In the genomic region with DNA sequence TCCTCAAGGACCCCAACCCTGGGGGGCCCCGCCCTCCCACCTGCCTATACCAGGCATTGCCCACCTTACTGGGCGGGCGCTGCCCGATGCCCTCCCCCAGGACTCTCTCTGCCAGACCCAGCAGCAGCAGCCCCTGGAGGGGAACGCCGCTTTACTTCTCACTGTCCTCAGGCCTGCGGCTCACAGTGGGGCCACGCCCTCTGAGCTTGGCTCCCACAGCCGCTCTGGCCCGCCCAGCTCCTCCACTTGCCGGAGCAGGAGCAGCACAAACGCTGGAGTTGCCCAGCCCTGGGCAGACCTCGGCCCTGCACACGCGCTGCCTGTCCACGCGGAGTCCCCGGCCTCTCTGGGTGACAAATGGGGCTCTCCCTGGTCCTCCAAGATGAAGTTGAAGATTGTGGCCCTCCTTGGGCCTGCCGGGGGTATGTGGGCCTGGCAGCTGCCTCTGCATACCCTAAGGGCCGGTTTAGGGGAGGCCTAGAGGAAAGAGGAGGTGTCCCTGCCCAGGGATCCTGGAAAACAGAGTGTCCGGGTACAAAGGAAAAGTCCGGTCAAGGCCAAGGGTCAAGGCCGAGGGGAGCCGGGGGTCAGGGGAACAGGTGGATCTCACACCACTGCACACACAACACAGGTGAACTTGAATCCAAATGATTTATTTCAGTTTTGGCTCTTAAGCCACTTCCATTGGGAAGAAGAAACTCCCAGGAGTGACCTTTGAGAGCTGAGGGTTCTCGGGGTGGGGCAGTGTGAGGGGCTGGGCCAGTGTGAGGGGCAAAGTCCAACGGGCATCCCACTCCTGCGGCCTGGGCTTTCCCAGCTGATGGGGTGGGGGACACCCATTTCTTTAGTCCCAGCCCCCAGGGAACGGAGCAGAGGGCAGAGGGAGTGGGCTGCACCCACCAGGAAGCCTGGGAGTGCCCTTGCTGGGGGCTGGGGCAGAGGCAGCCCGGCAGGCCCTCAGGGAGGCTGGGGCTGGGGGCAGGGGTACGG, we compare ENCODE assay signal across 13 cellular contexts. TPM values are rescaled to one million over a fixed set of nuclear protein-coding genes. Genes with fewer than 3 reads are reported as not detected.
DNase-seq lines count a peak whose midpoint lies in the region; ATAC-seq and TF ChIP-seq lines count a peak whose summit lies in the region.
"Had no signal": no experiment of that assay in that cellular context is flagged by ENCODE, and none has a peak within 500 bp of the region (broad histone marks: within the 10 kb centered on the region; RNA-seq: fewer than 3 reads in every experiment).

No MANE protein-coding gene starts in this region.

- H3K36me3 ChIP-seq in endocrine pancreas (ENCODE audit: control insufficient read depth, insufficient read depth, low read length) (no peaks in the 10 kb centered on the region), lower lobe of right lung (peaks cover 3% of the 10 kb centered on the region)
- H3K36me3 ChIP-seq: MG63 had no signal

- H3K27ac Mint-ChIP-seq in activated T-cell treated with anti-CD3 and anti-CD28 coated beads, Interleukin-2, amount 50 U/mL, for 72 hours: no peak overlapping the region
- H3K27ac Mint-ChIP-seq: dendritic cell treated with granulocyte-macrophage colony-stimulating factor and Interleukin-4, amounts not matched to agents 40 ng/mL and 50 ng/mL, for 4 days had no signal

- intact Hi-C loops in lower lobe of right lung (cut with DNase I): no loop called here

- H3K9me3 ChIP-seq in endocrine pancreas (ENCODE audit: control insufficient read depth, low read length) (no peaks in the 10 kb centered on the region), lower lobe of right lung (no peaks in the 10 kb centered on the region)
- H3K9me3 ChIP-seq: MG63 had no signal

- H3K27me3 ChIP-seq in endocrine pancreas (ENCODE audit: control insufficient read depth, insufficient read depth, low read length): no peaks in the 10 kb centered on the region
- no peaks in the 10 kb centered on the region for H3K27me3 ChIP-seq in lower lobe of right lung (ENCODE audit: low read depth)
- H3K27me3 ChIP-seq: MG63 had no signal

- H3K4me3 Mint-ChIP-seq in activated T-cell treated with anti-CD3 and anti-CD28 coated beads, Interleukin-2, amount 50 U/mL, for 72 hours: no peak overlapping the region
- H3K4me3 Mint-ChIP-seq: dendritic cell treated with granulocyte-macrophage colony-stimulating factor and Interleukin-4, amounts not matched to agents 40 ng/mL and 50 ng/mL, for 4 days had no signal

- H3K4me3 ChIP-seq in AG10803 (ENCODE audit: low read length): no peak overlapping the region
- H3K4me3 ChIP-seq in endocrine pancreas (ENCODE audit: control insufficient read depth, insufficient read depth, low read length): no peak overlapping the region
- H3K4me3 ChIP-seq in lower lobe of right lung: no peak overlapping the region
- H3K4me3 ChIP-seq: MG63 had no signal

- peaks cover 0 to 2% of the 10 kb centered on the region in 2 donors for H3K36me3 Mint-ChIP-seq in activated T-cell treated with anti-CD3 and anti-CD28 coated beads, Interleukin-2, amount 50 U/mL, for 72 hours (ENCODE audit: insufficient read depth in 2 of 2)

- no peaks in the 10 kb centered on the region for H3K27me3 Mint-ChIP-seq in activated T-cell treated with anti-CD3 and anti-CD28 coated beads, Interleukin-2, amount 50 U/mL, for 72 hours (ENCODE audit: low read depth)

- H3K9ac ChIP-seq in endocrine pancreas (ENCODE audit: control insufficient read depth, insufficient read depth, low read length): peak overlapping the region; percentile 19

- no peak overlapping the region for H3K27ac ChIP-seq in lower lobe of right lung

- peak in 1 of 2 donors; percentile 18 for ATAC-seq in lower lobe of right lung
- ATAC-seq in activated T-cell treated with anti-CD3 and anti-CD28 coated beads, Interleukin-2, amount 50 U/mL, for 72 hours (replicated peaks in 1 of 2): no peak
- ATAC-seq in HG02852 (IDR thresholded peaks at IDR 0.05; ENCODE audit: unreplicated experiment): no peak

- TF ChIP-seq CTCF in AG10803 (conservative IDR thresholded peaks at IDR 0.05; ENCODE audit: low read length) (no peak), lower lobe of right lung (IDR thresholded peaks at IDR 0.05) (no peak)

- H3K9me3 Mint-ChIP-seq in activated T-cell treated with anti-CD3 and anti-CD28 coated beads, Interleukin-2, amount 50 U/mL, for 72 hours: no peaks in the 10 kb centered on the region
- H3K9me3 Mint-ChIP-seq: dendritic cell treated with granulocyte-macrophage colony-stimulating factor and Interleukin-4, amounts not matched to agents 40 ng/mL and 50 ng/mL, for 4 days had no signal

- DNase-seq in AG10803 (ENCODE audit: low read depth) (peak; percentile 32), HK-2 (ENCODE audit: unreplicated experiment) (peak; percentile 79), lower lobe of right lung (peak; percentile 48), GDM1 (lab: John Stamatoyannopoulos, UW) (no peak), MV-4-11 (lab: John Stamatoyannopoulos, UW) (no peak)
- no peak for DNase-seq in activated T-cell treated with anti-CD3 and anti-CD28 coated beads, Interleukin-2, amount 50 U/mL, for 72 hours
- DNase-seq: amygdala; MG63; NCI-H510A; stimulated activated naive CD4-positive, alpha-beta T cell had no signal

- H3K4me1 ChIP-seq in endocrine pancreas (ENCODE audit: control insufficient read depth, insufficient read depth, low read length): no peaks in the 10 kb centered on the region
- peaks cover 9% of the 10 kb centered on the region for H3K4me1 ChIP-seq in lower lobe of right lung

- H3K4me1 Mint-ChIP-seq in activated T-cell treated with anti-CD3 and anti-CD28 coated beads, Interleukin-2, amount 50 U/mL, for 72 hours (ENCODE audit: low read depth): no peaks in the 10 kb centered on the region

RNA-seq across cellular contexts. Expression of a gene that starts 0.7 kb away (rescaled TPM):
- total RNA-seq in lower lobe of right lung: 0.44 TPM
- total RNA-seq in activated T-cell treated with anti-CD3 and anti-CD28 coated beads, Interleukin-2, amount 50 U/mL, for 72 hours: 1 to 10 TPM; 1.3 to 1.4 TPM

RNA-seq across cellular contexts. Expression of a gene that starts 27.2 kb away (rescaled TPM):
- 0.24 TPM for total RNA-seq in lower lobe of right lung
- total RNA-seq in activated T-cell treated with anti-CD3 and anti-CD28 coated beads, Interleukin-2, amount 50 U/mL, for 72 hours: not detected

RNA-seq across cellular contexts. Expression of a gene that starts 54.0 kb away (rescaled TPM):
- total RNA-seq in lower lobe of right lung: 35.4 TPM
- 10 to 100 TPM; 21.2 to 24.2 TPM for total RNA-seq in activated T-cell treated with anti-CD3 and anti-CD28 coated beads, Interleukin-2, amount 50 U/mL, for 72 hours

Comparison
In these comparisons a context has a peak if more than half of its experiments do, and no peak if none do; other contexts are left out.
1. DNase-seq: peak in AG10803 (single experiment), HK-2 (single experiment) and lower lobe of right lung (single experiment); none in activated T-cell treated with anti-CD3 and anti-CD28 coated beads, Interleukin-2, amount 50 U/mL, for 72 hours (0 of 2), GDM1 (single experiment) and MV-4-11 (single experiment).